In genomic region chr3:10460951-10461563, GRCh38 we compare ENCODE assay signal across 28 cellular contexts. TPM values are rescaled to one million over a fixed set of nuclear protein-coding genes. Genes with fewer than 3 reads are reported as not detected.
"Had no signal": no experiment of that assay in that cellular context is flagged by ENCODE, and none has a peak within 500 bp of the region (broad histone marks: within the 10 kb centered on the region; RNA-seq: fewer than 3 reads in every experiment).

No MANE protein-coding gene starts in this region.

- H3K4me3 ChIP-seq: colonic mucosa, left ventricle myocardium inferior, lung, neural progenitor cell, right atrium auricular region, stomach, tibial artery had no signal

- H2AFZ ChIP-seq: neural progenitor cell had no signal

- H3K4me2 ChIP-seq: neural progenitor cell had no signal

- FAIRE-seq: bronchial epithelial cell, endometrium, frontal cortex, islet of Langerhans had no signal

- DNase-seq: activated CD4-positive, alpha-beta T cell treated with anti-CD3 and anti-CD28 coated beads for 1 hour; activated CD4-positive, alpha-beta T cell treated with anti-CD3 and anti-CD28 coated beads, Interleukin-2, amount 10 ng/mL, durations not matched to agents 7 days and 5 days; activated CD8-positive, alpha-beta T cell treated with anti-CD3 and anti-CD28 coated beads for 36 hours; activated naive CD8-positive, alpha-beta T cell treated with anti-CD3 and anti-CD28 coated beads, Interleukin-2, amount 50 U/mL, for 24 hours; activated T-cell treated with anti-CD3 and anti-CD28 coated beads, Interleukin-2, amount 50 U/mL, for 4 hours; amygdala; left ventricle myocardium inferior; mesendoderm; natural killer cell; occipital lobe; stimulated activated CD4-positive, alpha-beta T cell treated with anti-CD3 and anti-CD28 coated beads, Interleukin-15, amount 100 ng/mL, for 24 hours; stimulated activated naive B cell treated with anti-CD40 and anti-IgM and Interleukin-4, amounts not matched to agents 10 μg/mL and 1 μg/mL and 100 μg/mL, for 72 hours; stomach; tibial artery had no signal

- H3K9me3 ChIP-seq: colonic mucosa, left ventricle myocardium inferior, right atrium auricular region, stomach, tibial artery had no signal

- H3K4me1 ChIP-seq: colonic mucosa, left ventricle myocardium inferior, neural progenitor cell, right atrium auricular region, stomach, tibial artery had no signal

- H3K9ac ChIP-seq: neural progenitor cell had no signal

- H3K27me3 ChIP-seq: colonic mucosa, neural progenitor cell, right atrium auricular region had no signal

- H3K27ac ChIP-seq: colonic mucosa, epithelial cell of prostate, left ventricle myocardium inferior, neural progenitor cell, right atrium auricular region, stomach, tibial artery had no signal

- H3K36me3 ChIP-seq: colonic mucosa, left ventricle myocardium inferior, neural progenitor cell, right atrium auricular region, stomach, tibial artery had no signal

RNA-seq across cellular contexts. Expression of gene ATP2B2, which starts 44.3 kb away (rescaled TPM):
- total RNA-seq: activated CD4-positive, alpha-beta T cell treated with anti-CD3 and anti-CD28 coated beads, Interleukin-2, amount 10 ng/mL, durations not matched to agents 7 days and 5 days; activated CD8-positive, alpha-beta T cell treated with anti-CD3 and anti-CD28 coated beads for 36 hours; activated T-helper 2 cell treated with anti-CD3 and anti-CD28 coated beads, Interferon-gamma antibody, Interleukin-2, Interleukin-4, amounts not matched to agents 10 μg/mL and 5 μg/mL and 100 μg/mL, durations not matched to agents 14 hours and 24 hours and 36 hours; bronchial epithelial cell; dermis microvascular lymphatic vessel endothelial cell; left ventricle myocardium inferior; mononuclear cell; natural killer cell; pulmonary artery endothelial cell; ureter had no signal
- polyA plus RNA-seq: lung had no signal
